8 cellular contexts compared by ENCODE assay signal in the genomic region with DNA sequence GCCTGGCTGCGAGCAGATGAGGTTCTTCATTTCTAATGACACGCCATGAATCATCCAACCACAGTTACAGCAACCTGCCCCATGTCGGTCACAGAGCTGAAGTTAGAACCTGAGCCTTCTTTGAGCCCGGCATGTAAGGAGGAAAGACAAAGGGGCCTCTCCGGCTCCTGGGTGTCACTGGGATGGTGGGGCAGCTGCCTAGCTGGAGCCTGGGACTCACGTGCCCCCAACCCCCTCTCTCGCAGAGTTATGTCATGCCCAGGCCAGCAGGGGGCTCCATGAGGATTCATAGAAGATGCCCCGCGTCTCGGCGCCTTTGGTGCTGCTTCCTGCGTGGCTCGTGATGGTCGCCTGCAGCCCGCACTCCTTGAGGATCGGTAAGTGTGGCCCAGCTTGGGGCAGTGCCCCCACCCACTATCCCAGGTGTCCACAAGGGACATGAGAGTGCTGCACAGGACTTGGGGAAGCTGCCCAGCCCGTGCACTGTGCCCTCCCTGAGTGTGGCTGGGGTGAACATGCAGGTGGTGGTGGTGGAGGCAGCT.
DNase-seq lines count a peak whose midpoint lies in the region; ATAC-seq and TF ChIP-seq lines count a peak whose summit lies in the region.

No MANE protein-coding gene starts in this region.

- H3K4me1 ChIP-seq in breast epithelium (no peaks in the 10 kb centered on the region), mucosa of descending colon (ENCODE audit: low read depth) (no peaks in the 10 kb centered on the region)

- peak; percentile 26 for TF ChIP-seq CTCF in MCF 10A (IDR thresholded peaks at IDR 0.05; ENCODE audit: unreplicated experiment)
- TF ChIP-seq CTCF in breast epithelium (IDR thresholded peaks at IDR 0.05), result no peak
- peak; percentile 45 for TF ChIP-seq CTCF in astrocyte of the spinal cord (IDR thresholded peaks at IDR 0.05; ENCODE audit: low read depth, low read length)
- TF ChIP-seq CTCF in mucosa of descending colon (IDR thresholded peaks at IDR 0.05), result no peak

- H3K27ac Mint-ChIP-seq in MCF 10A (ENCODE audit: low read depth, unreplicated experiment), result no peak overlapping the region

- H3K36me3 ChIP-seq in breast epithelium, result no peaks in the 10 kb centered on the region
- H3K36me3 ChIP-seq in mucosa of descending colon (ENCODE audit: low read depth), result no peaks in the 10 kb centered on the region

- H3K4me3 ChIP-seq in breast epithelium (no peak overlapping the region), astrocyte of the spinal cord (ENCODE audit: low read depth, low read length) (no peak overlapping the region), mucosa of descending colon (no peak overlapping the region)

- peaks cover 63% of the 10 kb centered on the region for H3K27me3 Mint-ChIP-seq in MCF 10A (ENCODE audit: insufficient read depth, unreplicated experiment)

- in situ Hi-C loops in astrocyte of the spinal cord (cut with HindIII; ENCODE audit: low sequenced_read_pairs), result no loop called here

- POLR2A ChIA-PET in MCF 10A (lab: Yijun Ruan, JAX), result no interaction called here

- no peak overlapping the region for H3K4me3 Mint-ChIP-seq in MCF 10A (ENCODE audit: unreplicated experiment)

- intact Hi-C loops in MCF 10A (cut with micrococcal nuclease) (no loop called here), breast epithelium (cut with DNase I; ENCODE audit: low total_unique reads) (no loop called here), mucosa of descending colon (cut with DNase I, micrococcal nuclease) (no loop called here)

- peak; percentile 30 for ATAC-seq in mucosa of descending colon

- no peak for TF ChIP-seq POLR2A in breast epithelium (IDR thresholded peaks at IDR 0.05)

- no peaks in the 10 kb centered on the region for H3K9me3 Mint-ChIP-seq in MCF 10A (ENCODE audit: unreplicated experiment)

- no TSS peak for BruUV-seq in MCF 10A (replicated peaks; lab: Mats Ljungman, UMichigan)

- H3K27me3 ChIP-seq in breast epithelium, result no peaks in the 10 kb centered on the region

- CTCF ChIA-PET in MCF 10A (lab: Yijun Ruan, JAX), result interaction anchor here (0.7 to 1.6 kb wide), 4 partner anchors 7 to 146 kb away, joined by 3 to 5 read pairs (median 4); no protein-coding TSS in a partner anchor

- DNase-seq in MCF 10A (ENCODE audit: unreplicated experiment) (peak; percentile 40), breast epithelium (ENCODE audit: low spot score in 2 of 2) (no peak), NOMO-1 treated with dmso at 0.1 percent for 144 hours (lab: John Stamatoyannopoulos, UW; ENCODE audit: unreplicated experiment) (peak; percentile 27), astrocyte of the spinal cord (ENCODE audit: low read depth, low spot score) (peak; percentile 13), mucosa of descending colon (peak in 2 of 3 donors; percentile 30 to 41), NCI-H524 treated with DMSO at 0.1 percent for 48 hours (lab: John Stamatoyannopoulos, UW) (no peak), superior temporal gyrus (ENCODE audit: extremely low spot score) (no peak), kidney glomerular epithelial cell (lab: John Stamatoyannopoulos, UW) (no peak)

- H3K36me3 Mint-ChIP-seq in MCF 10A (ENCODE audit: insufficient read depth, unreplicated experiment), result no peaks in the 10 kb centered on the region

- no peaks in the 10 kb centered on the region for H3K4me1 Mint-ChIP-seq in MCF 10A (ENCODE audit: insufficient read depth, unreplicated experiment)

- no peak overlapping the region for H3K27ac ChIP-seq in breast epithelium

- H3K9me3 ChIP-seq in breast epithelium (no peaks in the 10 kb centered on the region), mucosa of descending colon (no peaks in the 10 kb centered on the region)

Comparison
In these comparisons a context has a peak if more than half of its experiments do, and no peak if none do; other contexts are left out.
1. DNase-seq: peak in MCF 10A (single experiment), NOMO-1 treated with dmso at 0.1 percent for 144 hours (single experiment), astrocyte of the spinal cord (single experiment) and mucosa of descending colon (2 of 3); none in breast epithelium (0 of 2), NCI-H524 treated with DMSO at 0.1 percent for 48 hours (single experiment), superior temporal gyrus (single experiment) and kidney glomerular epithelial cell (single experiment).
2. CTCF ChIP-seq: peak in MCF 10A (single experiment) and astrocyte of the spinal cord (single experiment); none in breast epithelium (0 of 3) and mucosa of descending colon (single experiment).